ENCODE assay signal across 8 cellular contexts in genomic region chr11:6612816-6613136, GRCh38. TPM values are rescaled to one million over a fixed set of nuclear protein-coding genes. Genes with fewer than 3 reads are reported as not detected.
DNase-seq lines count a peak whose midpoint lies in the region; ATAC-seq and TF ChIP-seq lines count a peak whose summit lies in the region.

No MANE protein-coding gene starts in this region.

- H3K4me1 Mint-ChIP-seq in neural progenitor cell: peaks cover 12% of the 10 kb centered on the region

- no peak overlapping the region for H3K27ac Mint-ChIP-seq in neural progenitor cell

- TF ChIP-seq CTCF in neural progenitor cell (IDR thresholded peaks at IDR 0.05) (peak; percentile 67), omental fat pad (IDR thresholded peaks at IDR 0.05) (no peak)

- H3K9me3 ChIP-seq in endocrine pancreas (ENCODE audit: control insufficient read depth, low read length): no peaks in the 10 kb centered on the region
- no peaks in the 10 kb centered on the region for H3K9me3 ChIP-seq in neural progenitor cell (ENCODE audit: low read depth)

- H3F3A ChIP-seq in neural progenitor cell (ENCODE audit: low read depth): peaks cover 29% of the 10 kb centered on the region

- H3K4me3 Mint-ChIP-seq in neural progenitor cell: no peak overlapping the region

- peaks cover 9% of the 10 kb centered on the region for H3K27me3 Mint-ChIP-seq in neural progenitor cell (ENCODE audit: insufficient read depth, low read depth)

- H4K20me1 ChIP-seq in neural progenitor cell (ENCODE audit: low read depth): peaks cover 7% of the 10 kb centered on the region

- H3K27ac ChIP-seq in neural progenitor cell: peak overlapping the region; percentile 98

- no peaks in the 10 kb centered on the region for H3K27me3 ChIP-seq in endocrine pancreas (ENCODE audit: control insufficient read depth, insufficient read depth, low read length)
- no peaks in the 10 kb centered on the region for H3K27me3 ChIP-seq in neural progenitor cell

- H3K36me3 ChIP-seq in endocrine pancreas (ENCODE audit: control insufficient read depth, insufficient read depth, low read length) (peaks cover 7% of the 10 kb centered on the region), neural progenitor cell (no peaks in the 10 kb centered on the region)

- no peaks in the 10 kb centered on the region for H3K9me3 Mint-ChIP-seq in neural progenitor cell

- H2AFZ ChIP-seq in neural progenitor cell (replicated peaks): peak overlapping the region; percentile 23

- ATAC-seq in HG02798 (IDR thresholded peaks at IDR 0.05; ENCODE audit: poor library complexity, unreplicated experiment) (peak; percentile 14), omental fat pad (ENCODE audit: low FRiP score) (no peak)

- H3K4me3 ChIP-seq in endocrine pancreas (ENCODE audit: control insufficient read depth, insufficient read depth, low read length) (peak overlapping the region; percentile 62), neural progenitor cell (peak overlapping the region; percentile 85)

- H3K79me2 ChIP-seq in neural progenitor cell (ENCODE audit: low read depth): peaks cover 24% of the 10 kb centered on the region

- peak overlapping the region; percentile 94 for H3K9ac ChIP-seq in endocrine pancreas (ENCODE audit: control insufficient read depth, insufficient read depth, low read length)
- H3K9ac ChIP-seq in neural progenitor cell: peak overlapping the region; percentile 81

- peak; percentile 56 for DNase-seq in DMS153 (lab: John Stamatoyannopoulos, UW)
- no peak for DNase-seq in DMS153 treated with DMSO at 0.1 percent for 48 hours (lab: John Stamatoyannopoulos, UW; ENCODE audit: unreplicated experiment)
- DNase-seq in NCI-H748 (lab: John Stamatoyannopoulos, UW; ENCODE audit: unreplicated experiment): peak; percentile 86
- DNase-seq in neural progenitor cell (ENCODE audit: low spot score): peak; percentile 64
- DNase-seq in omental fat pad (ENCODE audit: low spot score): no peak
- no peak for DNase-seq in NCI-H2196 (lab: John Stamatoyannopoulos, UW; ENCODE audit: unreplicated experiment)

- peak overlapping the region; percentile 100 for H3K4me2 ChIP-seq in neural progenitor cell

- no peaks in the 10 kb centered on the region for H3K4me1 ChIP-seq in endocrine pancreas (ENCODE audit: control insufficient read depth, insufficient read depth, low read length)
- H3K4me1 ChIP-seq in neural progenitor cell: peaks cover 6% of the 10 kb centered on the region

- peaks cover 28% of the 10 kb centered on the region for H3K36me3 Mint-ChIP-seq in neural progenitor cell

RNA-seq across cellular contexts. Expression of gene TAF10, which starts 0.8 kb away (rescaled TPM):
- total RNA-seq in neural progenitor cell (ENCODE audit: low replicate concordance) (34.1 and 58.0 TPM in 2 replicates), omental fat pad (10 to 100 TPM; 31.9 to 52.6 (median 37.1) TPM)

RNA-seq across cellular contexts. Expression of gene TPP1, which starts 6.4 kb away (rescaled TPM):
- total RNA-seq in neural progenitor cell (ENCODE audit: low replicate concordance) (9.9 and 28.8 TPM in 2 replicates), omental fat pad (10 to 100 TPM; 73.8 to 95.0 (median 83.9) TPM)

RNA-seq across cellular contexts. Expression of gene ILK, which starts 9.2 kb away (rescaled TPM):
- total RNA-seq in neural progenitor cell (ENCODE audit: low replicate concordance): 85.6 and 98.7 TPM in 2 replicates
- total RNA-seq in omental fat pad: 100 to 1,000 TPM in 3 of 4 donors, 10 to 100 TPM in 1; 92.1 to 189 (median 118) TPM

RNA-seq across cellular contexts. Expression of gene RRP8, which starts 9.4 kb away (rescaled TPM):
- 12.3 and 16.0 TPM in 2 replicates for total RNA-seq in neural progenitor cell (ENCODE audit: low replicate concordance)
- total RNA-seq in omental fat pad: 10 to 100 TPM; 16.9 to 30.4 (median 19.3) TPM

RNA-seq across cellular contexts. Expression of gene DCHS1, which starts 42.8 kb away (rescaled TPM):
- total RNA-seq in neural progenitor cell (ENCODE audit: low replicate concordance) (4.5 and 9.0 TPM in 2 replicates), omental fat pad (10 to 100 TPM; 12.6 to 26.3 (median 19.4) TPM)

Comparison
In these comparisons a context has a peak if more than half of its experiments do, and no peak if none do; other contexts are left out.
1. DNase-seq: peak in DMS153 (single experiment), NCI-H748 (single experiment) and neural progenitor cell (single experiment); none in DMS153 treated with DMSO at 0.1 percent for 48 hours (single experiment), omental fat pad (single experiment) and NCI-H2196 (single experiment).